ENCODE assay signal across 8 cellular contexts in genomic region chr22:38317237-38317994, GRCh38. TPM values are rescaled to one million over a fixed set of nuclear protein-coding genes. Genes with fewer than 3 reads are reported as not detected.
DNase-seq lines count a peak whose midpoint lies in the region; ATAC-seq and TF ChIP-seq lines count a peak whose summit lies in the region.

TSS of gene CSNK1E (minus strand) at chr22:38317433. CDS start at chr22:38314157, 3,276 bp downstream.

- H3F3A ChIP-seq in SU-DHL-6 (ENCODE audit: insufficient read depth), result peaks cover 12% of the 10 kb centered on the region

- H3K36me3 ChIP-seq in SU-DHL-6 (ENCODE audit: low read length), result no peaks in the 10 kb centered on the region
- no peaks in the 10 kb centered on the region for H3K36me3 ChIP-seq in ovary
- H3K36me3 ChIP-seq in tibial artery, result peaks cover 0 to 15% (median 0%) of the 10 kb centered on the region in 3 donors

- no peak for TF ChIP-seq EP300 in ovary (IDR thresholded peaks at IDR 0.05)

- DNase-seq in GM12865 (ENCODE audit: low read depth) (peak; percentile 73), HK-2 (ENCODE audit: unreplicated experiment) (peak; percentile 65), Right ventricle myocardium superior (peak; percentile 91), ovary (peak; percentile 82 to 89 (median 87)), tibial artery (peak; percentile 83 to 92)
- DNase-seq in activated naive CD8-positive, alpha-beta T cell treated with anti-CD3 and anti-CD28 coated beads, Interleukin-2, amount 50 U/mL, for 24 hours, result peak; percentile 76

- H3K4me3 ChIP-seq in GM12865 (ENCODE audit: low read depth, low read length) (peak within 1 kb of the TSS; percentile 82), SU-DHL-6 (ENCODE audit: insufficient read depth, low read length, poor library complexity, severe bottlenecking) (peak within 1 kb of the TSS; percentile 58), ovary (peak within 1 kb of the TSS; percentile 59), tibial artery (peak within 1 kb of the TSS; percentile 91 to 94)

- TF ChIP-seq CTCF in GM12865 (IDR thresholded peaks at IDR 0.05; ENCODE audit: insufficient read depth, low read depth, low read length, missing control alignments) (no peak), SU-DHL-6 (IDR thresholded peaks at IDR 0.05; ENCODE audit: insufficient read depth, low read length, poor library complexity, severe bottlenecking) (no peak), ovary (IDR thresholded peaks at IDR 0.05) (no peak), tibial artery (IDR thresholded peaks at IDR 0.05) (no peak)

- peak; percentile 25 for TF ChIP-seq POLR2A in ovary (IDR thresholded peaks at IDR 0.05)

- H3K9me2 ChIP-seq in SU-DHL-6 (replicated peaks; ENCODE audit: insufficient read depth, low read length), result no peaks in the 10 kb centered on the region

- H3K27ac ChIP-seq in SU-DHL-6 (ENCODE audit: low read depth, low read length) (peak within 1 kb of the TSS; percentile 65), ovary (peak within 1 kb of the TSS; percentile 95 to 97), tibial artery (peak within 1 kb of the TSS; percentile 98 to 100)

- H3K4me2 ChIP-seq in SU-DHL-6 (ENCODE audit: low read depth, low read length, poor library complexity, severe bottlenecking), result peak within 1 kb of the TSS; percentile 61

- H3K9me3 Mint-ChIP-seq in activated naive CD8-positive, alpha-beta T cell treated with anti-CD3 and anti-CD28 coated beads, Interleukin-2, amount 50 U/mL, for 24 hours, result no peaks in the 10 kb centered on the region

- H3K9me3 ChIP-seq in SU-DHL-6 (ENCODE audit: insufficient read depth, low read length), result no peaks in the 10 kb centered on the region
- H3K9me3 ChIP-seq in ovary, result no peaks in the 10 kb centered on the region
- H3K9me3 ChIP-seq in tibial artery, result no peaks in the 10 kb centered on the region

- peak within 1 kb of the TSS; percentile 91 for H3K4me3 Mint-ChIP-seq in activated naive CD8-positive, alpha-beta T cell treated with anti-CD3 and anti-CD28 coated beads, Interleukin-2, amount 50 U/mL, for 24 hours

- no peaks in the 10 kb centered on the region for H3K79me2 ChIP-seq in SU-DHL-6 (ENCODE audit: insufficient read depth, low read length)

- intact Hi-C loops in Right ventricle myocardium superior (cut with DNase I), result no loop called here
- intact Hi-C loops in ovary (cut with DNase I), result loop anchor here in 1 of 4 donors (5.0 to 10.0 kb wide), 2 partner anchors 55 to 187 kb away; partner anchors contain the start of gene DDX17
- intact Hi-C loops in tibial artery (cut with DNase I; ENCODE audit: low total_unique reads), result loop anchor here (10.0 kb wide), 1 partner anchor 113 kb away; the partner anchor contains the start of gene MAFF

- H3K4me1 ChIP-seq in ovary (ENCODE audit: insufficient read depth) (peaks cover 10% of the 10 kb centered on the region), tibial artery (peaks cover 8 to 51% (median 44%) of the 10 kb centered on the region in 4 donors)

- H4K20me1 ChIP-seq in SU-DHL-6 (ENCODE audit: low read depth, low read length), result no peaks in the 10 kb centered on the region

- peak within 1 kb of the TSS; percentile 87 for H3K27ac Mint-ChIP-seq in activated naive CD8-positive, alpha-beta T cell treated with anti-CD3 and anti-CD28 coated beads, Interleukin-2, amount 50 U/mL, for 24 hours

- H3K27me3 Mint-ChIP-seq in activated naive CD8-positive, alpha-beta T cell treated with anti-CD3 and anti-CD28 coated beads, Interleukin-2, amount 50 U/mL, for 24 hours, result no peaks in the 10 kb centered on the region

- H3K36me3 Mint-ChIP-seq in activated naive CD8-positive, alpha-beta T cell treated with anti-CD3 and anti-CD28 coated beads, Interleukin-2, amount 50 U/mL, for 24 hours (ENCODE audit: low read depth), result peaks cover 9% of the 10 kb centered on the region

- H2AFZ ChIP-seq in SU-DHL-6 (ENCODE audit: low read depth, low read length, severe bottlenecking), result peak within 1 kb of the TSS; percentile 79

- 2 to 7% (median 7%) methylated on average over 24 to 69 of the region's 80 CpGs for WGBS in ovary, 3 donors

- H3K27me3 ChIP-seq in SU-DHL-6 (ENCODE audit: low read length) (no peaks in the 10 kb centered on the region), ovary (no peaks in the 10 kb centered on the region), tibial artery (no peaks in the 10 kb centered on the region)

- H3K9ac ChIP-seq in SU-DHL-6 (ENCODE audit: low read length), result peak within 1 kb of the TSS; percentile 61

- peak; percentile 53 for ATAC-seq in activated naive CD8-positive, alpha-beta T cell treated with anti-CD3 and anti-CD28 coated beads, Interleukin-2, amount 50 U/mL, for 24 hours
- ATAC-seq in Right ventricle myocardium superior (ENCODE audit: poor library complexity), result peak; percentile 82
- no peak for ATAC-seq in GM18519 (IDR thresholded peaks at IDR 0.05; ENCODE audit: low FRiP score, unreplicated experiment)

- peaks cover 40% of the 10 kb centered on the region for H3K4me1 Mint-ChIP-seq in activated naive CD8-positive, alpha-beta T cell treated with anti-CD3 and anti-CD28 coated beads, Interleukin-2, amount 50 U/mL, for 24 hours

RNA-seq across cellular contexts. Expression of gene CSNK1E, which starts in this region (rescaled TPM):
- total RNA-seq in Right ventricle myocardium superior (65.7 TPM), ovary (100 to 1,000 TPM in 5 of 7 donors, 10 to 100 TPM in 2; 73.2 to 161 (median 105) TPM)
- polyA plus RNA-seq in ovary, result 100 to 1,000 TPM in 1 of 2 donors, 10 to 100 TPM in 1; 61.4 to 135 TPM
